22 cellular contexts compared by ENCODE assay signal in genomic region chr13:24353736-24354135, GRCh38. TPM values are rescaled to one million over a fixed set of nuclear protein-coding genes. Genes with fewer than 3 reads are reported as not detected.
A peak's percentile ranks its signal among the peaks of the same experiment; 100 is the strongest.
DNase-seq lines count a peak whose midpoint lies in the region; FAIRE-seq and TF ChIP-seq lines count a peak whose summit lies in the region.
"Had no signal": no experiment of that assay in that cellular context is flagged by ENCODE, and none has a peak within 500 bp of the region (broad histone marks: within the 10 kb centered on the region; RNA-seq: fewer than 3 reads in every experiment).

No MANE protein-coding gene starts in this region.

- no peak overlapping the region for H3K4me2 ChIP-seq in trophoblast cell (ENCODE audit: low read length)
- H3K4me2 ChIP-seq: GM23338 had no signal

- H4K12ac ChIP-seq in trophoblast cell (ENCODE audit: low read depth, low read length): no peak overlapping the region

- H3K4me3 ChIP-seq in bronchial epithelial cell (ENCODE audit: low read depth, low read length): no peak overlapping the region
- H3K4me3 ChIP-seq in esophagus muscularis mucosa: no peak overlapping the region
- H3K4me3 ChIP-seq in trophoblast cell (ENCODE audit: low read depth, low read length): no peak overlapping the region
- no peak overlapping the region for H3K4me3 ChIP-seq in ovary
- H3K4me3 ChIP-seq: GM23338 had no signal

- no peak overlapping the region for H2AK5ac ChIP-seq in trophoblast cell (ENCODE audit: low read length)

- DNase-seq in HT1080 (ENCODE audit: low read depth) (peak; percentile 31), bronchial epithelial cell (ENCODE audit: low read depth) (peak; percentile 79), esophagus muscularis mucosa (ENCODE audit: extremely low spot score) (peak; percentile 24), trophoblast cell (peak; percentile 3 to 34), mesenteric fat pad (ENCODE audit: low spot score) (no peak), ovary (no peak)
- DNase-seq: C1 segment of cervical spinal cord; Calu3; CD4-positive, alpha-beta memory T cell; COR-L47; DMS53; DMS79 treated with DMSO at 0.1 percent for 48 hours; GF-D8; H9 had no signal

- H4K91ac ChIP-seq in trophoblast cell (ENCODE audit: low read depth, low read length): no peak overlapping the region

- no peak overlapping the region for H3K9ac ChIP-seq in trophoblast cell (ENCODE audit: low read length)

- no peak overlapping the region for H2BK5ac ChIP-seq in trophoblast cell (ENCODE audit: low read depth, low read length, poor library complexity)

- H3K4ac ChIP-seq in trophoblast cell (ENCODE audit: low read depth, low read length): no peak overlapping the region

- H3K23ac ChIP-seq in trophoblast cell (ENCODE audit: low read length): no peak overlapping the region

- H3K14ac ChIP-seq in trophoblast cell (ENCODE audit: low read length): no peak overlapping the region

- H2BK120ac ChIP-seq in trophoblast cell (ENCODE audit: insufficient read depth, low read length, poor library complexity): no peak overlapping the region

- 100% methylated on average over 1 of the region's 1 CpG for WGBS in esophagus muscularis mucosa
- no CpG with 5 or more reads among the region's 1 CpG for WGBS in trophoblast cell (ENCODE audit: extremely low coverage, insufficient coverage, insufficient read length)
- WGBS in ovary, 3 donors: 70 to 78% (median 71%) methylated on average over 1 of the region's 1 CpG

- TF ChIP-seq CTCF in bronchial epithelial cell (IDR thresholded peaks at IDR 0.05; ENCODE audit: insufficient read depth, low read length, severe bottlenecking) (no peak), esophagus muscularis mucosa (IDR thresholded peaks at IDR 0.05) (no peak), ovary (IDR thresholded peaks at IDR 0.05) (no peak)

- H3K4me1 ChIP-seq in esophagus muscularis mucosa: no peaks in the 10 kb centered on the region
- H3K4me1 ChIP-seq in trophoblast cell (ENCODE audit: control insufficient read depth in 1 of 2, insufficient read depth in 2 of 2, low read length in 2 of 2): no peaks in the 10 kb centered on the region
- no peaks in the 10 kb centered on the region for H3K4me1 ChIP-seq in ovary (ENCODE audit: insufficient read depth)

- no peaks in the 10 kb centered on the region for H3K36me3 ChIP-seq in bronchial epithelial cell (ENCODE audit: control insufficient read depth, insufficient read depth, low read length)
- H3K36me3 ChIP-seq in esophagus muscularis mucosa: no peaks in the 10 kb centered on the region
- no peaks in the 10 kb centered on the region for H3K36me3 ChIP-seq in trophoblast cell (ENCODE audit: control insufficient read depth in 1 of 2, insufficient read depth in 2 of 2, low read length in 2 of 2)
- no peaks in the 10 kb centered on the region for H3K36me3 ChIP-seq in ovary

- H2AFZ ChIP-seq in trophoblast cell (ENCODE audit: insufficient read depth, low read length, poor library complexity): no peak overlapping the region
- H2AFZ ChIP-seq: GM23338 had no signal

- no peak overlapping the region for H3K18ac ChIP-seq in trophoblast cell (ENCODE audit: low read length)

- H3K27me3 ChIP-seq in bronchial epithelial cell (ENCODE audit: control insufficient read depth, insufficient read depth, low read length) (no peaks in the 10 kb centered on the region), esophagus muscularis mucosa (no peaks in the 10 kb centered on the region), trophoblast cell (ENCODE audit: insufficient read depth, low read length) (no peaks in the 10 kb centered on the region), ovary (no peaks in the 10 kb centered on the region)

- H4K8ac ChIP-seq in trophoblast cell (ENCODE audit: low read depth, low read length): no peak overlapping the region

- no peaks in the 10 kb centered on the region for H3K79me1 ChIP-seq in trophoblast cell (ENCODE audit: low read length)

- FAIRE-seq in bronchial epithelial cell (lab: Jason Lieb, UNC): peak; percentile 58
- FAIRE-seq: GM12891, GM18507 had no signal

- no peaks in the 10 kb centered on the region for H3K79me2 ChIP-seq in trophoblast cell (ENCODE audit: control insufficient read depth, insufficient read depth, low read length, poor library complexity)

- intact Hi-C loops in esophagus muscularis mucosa (cut with DNase I) (no loop called here), ovary (cut with DNase I) (no loop called here)

- H3K27ac ChIP-seq in esophagus muscularis mucosa (replicated peaks in 1 of 4) (no peak overlapping the region), trophoblast cell (ENCODE audit: low read depth, low read length) (no peak overlapping the region), ovary (no peak overlapping the region)

- no peak for TF ChIP-seq EP300 in esophagus muscularis mucosa (IDR thresholded peaks at IDR 0.05)
- no peak for TF ChIP-seq EP300 in ovary (IDR thresholded peaks at IDR 0.05)

- H3K9me3 ChIP-seq in esophagus muscularis mucosa: no peaks in the 10 kb centered on the region
- H3K9me3 ChIP-seq in trophoblast cell (ENCODE audit: insufficient read depth, low read depth, low read length): peaks cover 16% of the 10 kb centered on the region
- no peaks in the 10 kb centered on the region for H3K9me3 ChIP-seq in ovary

- TF ChIP-seq POLR2A in esophagus muscularis mucosa (IDR thresholded peaks at IDR 0.05; ENCODE audit: low read depth) (no peak), ovary (IDR thresholded peaks at IDR 0.05) (no peak)

- no peak overlapping the region for H2BK12ac ChIP-seq in trophoblast cell (ENCODE audit: low read length)

RNA-seq across cellular contexts. Expression of gene C1QTNF9, which starts 44.4 kb away (rescaled TPM):
- 0.51 and 0.57 TPM in 2 replicates for total RNA-seq in HT1080 (2014; rRNA removed; shearing (Covaris generic))
- 0.18 and 0.40 TPM in 2 replicates for polyA plus RNA-seq in HT1080 (2015; cell fraction: cytosol; rRNA removed)
- polyA plus RNA-seq in HT1080 (2015; cell fraction: nucleus; rRNA removed): 1.8 and 2.9 TPM in 2 replicates
- total RNA-seq in bronchial epithelial cell (not detected in 2 replicates), esophagus muscularis mucosa (1 to 10 TPM in 1 of 4 donors, under 1 TPM in 3; 0.32 to 2.0 (median 0.91) TPM), mesenteric fat pad (1.0 TPM), ovary (under 1 TPM in 4 of 7 donors, not detected in 3; 0.12 to 0.27 (median 0.19) TPM)
- 0.10 and 0.12 TPM in 2 replicates for polyA plus RNA-seq in trophoblast cell (2013)
- polyA plus RNA-seq in ovary: 1 to 10 TPM in 1 of 2 donors, under 1 TPM in 1; 0.39 to 1.6 TPM
- total RNA-seq: A172; Calu3; CD4-positive, alpha-beta memory T cell; Daoy; G401; GM23338; H4; H9 had no signal
- polyA plus RNA-seq: BJ; CD4-positive, alpha-beta memory T cell; GM23338 had no signal

Comparison
In these comparisons a context has a peak if more than half of its experiments do, and no peak if none do; other contexts are left out.
1. DNase-seq: peak in HT1080 (single experiment), bronchial epithelial cell (single experiment), esophagus muscularis mucosa (single experiment) and trophoblast cell (2 of 2); none in mesenteric fat pad (single experiment) and ovary (0 of 5).